Comparison of ENCODE assay signal across 24 cellular contexts in the genomic region with DNA sequence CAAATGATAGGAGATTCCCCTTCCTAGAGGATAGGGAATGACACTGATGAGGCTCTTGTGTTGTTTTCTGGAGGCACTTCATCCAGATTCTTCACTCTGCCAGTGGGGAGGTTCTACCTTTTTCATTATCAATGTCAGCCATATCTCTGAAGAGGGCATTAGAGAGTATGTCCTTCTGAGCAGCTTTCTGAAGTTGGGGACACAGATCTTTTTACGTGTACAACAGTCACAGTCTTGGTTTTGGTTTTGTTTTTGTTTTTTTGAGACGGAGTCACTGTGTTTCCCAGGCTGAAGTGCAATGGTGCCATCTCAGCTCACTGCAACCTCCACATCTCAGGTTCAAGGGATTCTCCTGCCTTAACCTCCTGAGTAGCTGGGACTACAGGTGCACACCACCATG. TPM values are rescaled to one million over a fixed set of nuclear protein-coding genes. Genes with fewer than 3 reads are reported as not detected.
DNase-seq lines count a peak whose midpoint lies in the region; ATAC-seq and TF ChIP-seq lines count a peak whose summit lies in the region.
"Had no signal": no experiment of that assay in that cellular context is flagged by ENCODE, and none has a peak within 500 bp of the region (broad histone marks: within the 10 kb centered on the region; RNA-seq: fewer than 3 reads in every experiment).

No MANE protein-coding gene starts in this region.

- no peaks in the 10 kb centered on the region for H4K20me1 ChIP-seq in Karpas-422 (ENCODE audit: insufficient read depth, low read depth, low read length)

- no peaks in the 10 kb centered on the region for H3K9me3 Mint-ChIP-seq in activated CD8-positive, alpha-beta T cell treated with anti-CD3 and anti-CD28 coated beads for 36 hours
- H3K9me3 Mint-ChIP-seq: T-cell had no signal

- H3K27me3 ChIP-seq in H7 (ENCODE audit: control insufficient read depth, insufficient read depth, low read length) (no peaks in the 10 kb centered on the region), Karpas-422 (ENCODE audit: low read length) (no peaks in the 10 kb centered on the region)
- H3K27me3 ChIP-seq: MG63 had no signal

- no peaks in the 10 kb centered on the region for H3K27me3 Mint-ChIP-seq in activated CD8-positive, alpha-beta T cell treated with anti-CD3 and anti-CD28 coated beads for 36 hours
- H3K27me3 Mint-ChIP-seq: T-cell had no signal

- no peak overlapping the region for H3K4me3 ChIP-seq in GM12865 (ENCODE audit: low read depth, low read length)
- H3K4me3 ChIP-seq in H7 (ENCODE audit: insufficient read depth, low read depth, low read length) = no peak overlapping the region
- no peak overlapping the region for H3K4me3 ChIP-seq in Karpas-422 (ENCODE audit: low read length)
- H3K4me3 ChIP-seq: GM23248, MG63 had no signal

- ATAC-seq in GM18867 (IDR thresholded peaks at IDR 0.05; ENCODE audit: unreplicated experiment) = peak; percentile 65
- ATAC-seq in HG03025 (IDR thresholded peaks at IDR 0.05; ENCODE audit: low FRiP score, unreplicated experiment) = peak; percentile 52
- ATAC-seq in activated CD8-positive, alpha-beta T cell treated with anti-CD3 and anti-CD28 coated beads for 36 hours = no peak
- ATAC-seq: HCT116, HepG2, Panc1, Right ventricle myocardium inferior, T-cell had no signal

- no peak overlapping the region for H2AFZ ChIP-seq in Karpas-422 (ENCODE audit: low read length)
- H2AFZ ChIP-seq: GM23248 had no signal

- H3K4me1 Mint-ChIP-seq in activated CD8-positive, alpha-beta T cell treated with anti-CD3 and anti-CD28 coated beads for 36 hours (ENCODE audit: low read depth) = peaks cover 6% of the 10 kb centered on the region

- H3K4me1 ChIP-seq in Karpas-422 (ENCODE audit: low read length) = peaks cover 9% of the 10 kb centered on the region

- no peak overlapping the region for H3K9ac ChIP-seq in Karpas-422 (ENCODE audit: low read length)
- H3K9ac ChIP-seq: GM23248, KMS-11, SK-N-SH had no signal

- POLR2A ChIA-PET in activated CD8-positive, alpha-beta T cell treated with anti-CD3 and anti-CD28 coated beads for 36 hours (lab: Charles Lee) = interaction anchor here (1.4 kb wide), 1 partner anchor 10 kb away, joined by 3 read pairs; no protein-coding TSS in a partner anchor

- DNase-seq in GM12865 (ENCODE audit: low read depth) = peak; percentile 24
- no peak for DNase-seq in activated CD8-positive, alpha-beta T cell treated with anti-CD3 and anti-CD28 coated beads for 36 hours
- DNase-seq in H7 = no peak
- no peak for DNase-seq in activated gamma-delta T cell treated with Interleukin-2 at 50 U/mL for 16 hours
- DNase-seq in iPS-NIHi7 (ENCODE audit: extremely low spot score) = no peak
- no peak for DNase-seq in Karpas-422
- DNase-seq: Caco-2, DMS153, EL, GM23248, MG63, NCI-H1105, NCI-H1694, NCI-H2227 treated with DMSO at 0.1 percent for 48 hours, NCI-H524, SK-N-SH, T-cell had no signal

- peaks cover 23% of the 10 kb centered on the region for H3K36me3 Mint-ChIP-seq in activated CD8-positive, alpha-beta T cell treated with anti-CD3 and anti-CD28 coated beads for 36 hours (ENCODE audit: low read depth)
- H3K36me3 Mint-ChIP-seq: T-cell had no signal

- H3K9me2 ChIP-seq in Karpas-422 (replicated peaks; ENCODE audit: insufficient read depth, low read length) = no peaks in the 10 kb centered on the region
- H3K9me2 ChIP-seq: SK-N-SH had no signal

- TF ChIP-seq CTCF in GM12865 (IDR thresholded peaks at IDR 0.05; ENCODE audit: insufficient read depth, low read depth, low read length, missing control alignments) = no peak
- no peak for TF ChIP-seq CTCF in activated CD8-positive, alpha-beta T cell treated with anti-CD3 and anti-CD28 coated beads for 36 hours (IDR thresholded peaks at IDR 0.05)

- intact Hi-C loops in activated CD8-positive, alpha-beta T cell treated with anti-CD3 and anti-CD28 coated beads for 36 hours (cut with micrococcal nuclease) = no loop called here

- H3K79me2 ChIP-seq in Karpas-422 (ENCODE audit: low read length) = no peaks in the 10 kb centered on the region

- no peak overlapping the region for H3K27ac ChIP-seq in Karpas-422 (ENCODE audit: low read length)
- H3K27ac ChIP-seq: GM23248, KMS-11 had no signal

- no peak overlapping the region for H3K4me3 Mint-ChIP-seq in activated CD8-positive, alpha-beta T cell treated with anti-CD3 and anti-CD28 coated beads for 36 hours
- H3K4me3 Mint-ChIP-seq: T-cell had no signal

- no peak overlapping the region for H3K4me2 ChIP-seq in Karpas-422 (ENCODE audit: low read depth, low read length, poor library complexity, severe bottlenecking)
- H3K4me2 ChIP-seq: KMS-11, SK-N-SH had no signal

- H3K9me3 ChIP-seq in Karpas-422 (ENCODE audit: low read length) = no peaks in the 10 kb centered on the region
- H3K9me3 ChIP-seq: Caco-2, MG63, SK-N-SH had no signal

- H3K36me3 ChIP-seq in H7 (replicated peaks; ENCODE audit: control insufficient read depth, insufficient read depth, low read length) (peaks cover 9% of the 10 kb centered on the region), Karpas-422 (ENCODE audit: insufficient read depth, low read length) (no peaks in the 10 kb centered on the region)

- CTCF ChIA-PET in activated CD8-positive, alpha-beta T cell treated with anti-CD3 and anti-CD28 coated beads for 36 hours (lab: Charles Lee) = interaction anchor here (0.6 kb wide), 1 partner anchor 638 kb away, joined by 3 read pairs; no protein-coding TSS in a partner anchor

- peak overlapping the region; percentile 8 for H3K27ac Mint-ChIP-seq in activated CD8-positive, alpha-beta T cell treated with anti-CD3 and anti-CD28 coated beads for 36 hours
- H3K27ac Mint-ChIP-seq: T-cell had no signal

RNA-seq across cellular contexts. Expression of gene CENPH, which starts 22.6 kb away (rescaled TPM):
- total RNA-seq in activated CD8-positive, alpha-beta T cell treated with anti-CD3 and anti-CD28 coated beads for 36 hours = 10 to 100 TPM; 97.0 to 98.6 TPM
- 101 and 132 TPM in 2 replicates for total RNA-seq in H7 (2014; rRNA removed; shearing (Covaris generic))
- total RNA-seq in Karpas-422 (2014; rRNA removed; shearing (Covaris generic); ENCODE audit: low replicate concordance) = 34.1 and 37.0 TPM in 2 replicates

RNA-seq across cellular contexts. Expression of gene CDK7, which starts 22.7 kb away (rescaled TPM):
- 10 to 100 TPM; 40.6 to 46.2 TPM for total RNA-seq in activated CD8-positive, alpha-beta T cell treated with anti-CD3 and anti-CD28 coated beads for 36 hours
- 43.9 and 67.9 TPM in 2 replicates for total RNA-seq in H7 (2014; rRNA removed; shearing (Covaris generic))
- 42.1 and 47.1 TPM in 2 replicates for total RNA-seq in Karpas-422 (2014; rRNA removed; shearing (Covaris generic); ENCODE audit: low replicate concordance)

RNA-seq across cellular contexts. Expression of gene CCNB1, which starts 45.1 kb away (rescaled TPM):
- 100 to 1,000 TPM; 167 to 175 TPM for total RNA-seq in activated CD8-positive, alpha-beta T cell treated with anti-CD3 and anti-CD28 coated beads for 36 hours
- 328 and 432 TPM in 2 replicates for total RNA-seq in H7 (2014; rRNA removed; shearing (Covaris generic))
- total RNA-seq in Karpas-422 (2014; rRNA removed; shearing (Covaris generic); ENCODE audit: low replicate concordance) = 58.5 and 96.4 TPM in 2 replicates
